In the genomic region with DNA sequence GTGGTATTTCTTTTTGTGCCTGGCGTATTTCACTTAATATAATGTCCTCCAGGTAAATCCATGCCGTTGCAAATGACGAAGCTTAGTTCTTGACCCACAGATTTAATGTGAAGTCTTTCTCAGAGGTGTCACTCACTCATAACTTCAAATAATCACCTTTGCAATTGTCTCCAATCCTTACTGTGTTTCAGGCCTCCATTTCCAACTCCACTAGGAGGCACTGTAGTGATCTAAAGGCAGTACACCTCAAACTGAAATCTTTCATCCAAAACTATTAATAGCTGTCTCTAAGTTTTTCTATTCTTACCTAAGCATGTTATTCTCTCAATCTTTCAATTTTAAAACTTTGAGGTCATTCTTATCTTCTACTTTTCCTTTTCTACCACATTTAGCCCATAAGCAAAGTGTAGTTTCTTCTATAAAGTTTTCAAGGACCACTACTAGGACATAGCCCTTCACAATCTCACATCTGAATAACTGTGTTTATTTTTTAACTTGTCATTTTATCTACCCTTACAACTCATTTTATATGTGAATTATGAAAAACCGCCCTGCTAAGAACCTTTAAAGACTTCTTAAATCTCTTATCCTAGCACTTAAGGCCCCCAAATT, we compare ENCODE assay signal across 8 cellular contexts. TPM values are rescaled to one million over a fixed set of nuclear protein-coding genes. Genes with fewer than 3 reads are reported as not detected.
DNase-seq lines count a peak whose midpoint lies in the region; ATAC-seq, FAIRE-seq and TF ChIP-seq lines count a peak whose summit lies in the region.

No MANE protein-coding gene starts in this region.

- no peak overlapping the region for H4K91ac ChIP-seq in neuronal stem cell (ENCODE audit: low read depth, low read length, poor library complexity)

- H3K9ac ChIP-seq in neuronal stem cell (ENCODE audit: low read depth, low read length, poor library complexity), result no peak overlapping the region

- no peak overlapping the region for H3K4me2 ChIP-seq in neuronal stem cell (ENCODE audit: insufficient read depth, low read length, poor library complexity, severe bottlenecking)

- no peak overlapping the region for H2AFZ ChIP-seq in neuronal stem cell (ENCODE audit: low read length)

- H3K9me3 Mint-ChIP-seq in activated naive CD4-positive, alpha-beta T cell treated with anti-CD3 and anti-CD28 coated beads for 36 hours, result no peaks in the 10 kb centered on the region
- H3K9me3 Mint-ChIP-seq in naive B cell, result no peaks in the 10 kb centered on the region

- no peak overlapping the region for H2BK120ac ChIP-seq in neuronal stem cell (ENCODE audit: low read depth, low read length)

- H2BK12ac ChIP-seq in neuronal stem cell (ENCODE audit: low read length), result no peak overlapping the region

- no peak overlapping the region for H3K4me3 Mint-ChIP-seq in activated naive CD4-positive, alpha-beta T cell treated with anti-CD3 and anti-CD28 coated beads for 36 hours
- no peak overlapping the region for H3K4me3 Mint-ChIP-seq in naive B cell

- H3K27ac Mint-ChIP-seq in activated naive CD4-positive, alpha-beta T cell treated with anti-CD3 and anti-CD28 coated beads for 36 hours, result no peak overlapping the region
- no peak overlapping the region for H3K27ac Mint-ChIP-seq in naive B cell

- H3K36me3 ChIP-seq in bronchial epithelial cell (ENCODE audit: control insufficient read depth, insufficient read depth, low read length) (no peaks in the 10 kb centered on the region), neuronal stem cell (replicated peaks in 1 of 2; ENCODE audit: control insufficient read depth in 2 of 2, insufficient read depth in 2 of 2, low read length in 2 of 2) (no peaks in the 10 kb centered on the region)

- H2BK15ac ChIP-seq in neuronal stem cell (ENCODE audit: low read length), result no peak overlapping the region

- intact Hi-C loops in activated naive CD4-positive, alpha-beta T cell treated with anti-CD3 and anti-CD28 coated beads for 36 hours (cut with micrococcal nuclease), result loop anchor here (1.0 to 2.0 kb wide), 3 partner anchors 33 to 185 kb away; no protein-coding TSS in a partner anchor

- H3K36me3 Mint-ChIP-seq in activated naive CD4-positive, alpha-beta T cell treated with anti-CD3 and anti-CD28 coated beads for 36 hours (ENCODE audit: low read depth), result no peaks in the 10 kb centered on the region
- no peaks in the 10 kb centered on the region for H3K36me3 Mint-ChIP-seq in naive B cell

- TF ChIP-seq CTCF in bronchial epithelial cell (IDR thresholded peaks at IDR 0.05; ENCODE audit: insufficient read depth, low read length, severe bottlenecking), result peak; percentile 65

- H3K4me3 ChIP-seq in bronchial epithelial cell (ENCODE audit: low read depth, low read length) (no peak overlapping the region), neuronal stem cell (ENCODE audit: low read length in 2 of 2) (no peak overlapping the region)

- peaks cover 2% of the 10 kb centered on the region for H3K4me1 Mint-ChIP-seq in activated naive CD4-positive, alpha-beta T cell treated with anti-CD3 and anti-CD28 coated beads for 36 hours (ENCODE audit: low read depth)
- no peaks in the 10 kb centered on the region for H3K4me1 Mint-ChIP-seq in naive B cell

- DNase-seq in activated naive CD4-positive, alpha-beta T cell treated with anti-CD3 and anti-CD28 coated beads for 36 hours, result peak; percentile 53
- no peak for DNase-seq in activated naive CD4-positive, alpha-beta T cell treated with Interleukin-2 at 50 U/mL for 16 hours
- peak; percentile 28 for DNase-seq in M059J (ENCODE audit: low read depth)
- peak; percentile 52 for DNase-seq in bronchial epithelial cell (ENCODE audit: low read depth)
- DNase-seq in naive B cell, result peak; percentile 18
- no peak for DNase-seq in superior temporal gyrus (ENCODE audit: extremely low spot score)
- DNase-seq in neuronal stem cell (ENCODE audit: low spot score), result no peak

- CTCF ChIA-PET in activated naive CD4-positive, alpha-beta T cell treated with anti-CD3 and anti-CD28 coated beads for 36 hours (lab: Charles Lee), result interaction anchor here (0.6 to 1.8 kb wide), 16 partner anchors 9 to 562 kb away, joined by 3 to 11 read pairs (median 3); no protein-coding TSS in a partner anchor

- peaks cover 4% of the 10 kb centered on the region for H3K27me3 Mint-ChIP-seq in activated naive CD4-positive, alpha-beta T cell treated with anti-CD3 and anti-CD28 coated beads for 36 hours (ENCODE audit: low read depth)
- peaks cover 37 to 43% (median 40%) of the 10 kb centered on the region in 3 donors for H3K27me3 Mint-ChIP-seq in naive B cell

- H3K23ac ChIP-seq in neuronal stem cell (ENCODE audit: low read depth, low read length, poor library complexity), result no peak overlapping the region

- no peak overlapping the region for H3K18ac ChIP-seq in neuronal stem cell (ENCODE audit: low read length)

- peak in 1 of 2 donors; percentile 44 for ATAC-seq in naive B cell (ENCODE audit: low read depth in 2 of 2)
- ATAC-seq in HG03039 (IDR thresholded peaks at IDR 0.05; ENCODE audit: unreplicated experiment), result no peak

- H3K4me1 ChIP-seq in neuronal stem cell (ENCODE audit: control insufficient read depth in 2 of 2, insufficient read depth in 1 of 2, low read depth in 1 of 2, low read length in 2 of 2), result no peaks in the 10 kb centered on the region

- no peak overlapping the region for H4K8ac ChIP-seq in neuronal stem cell (ENCODE audit: low read depth, low read length)

- no peaks in the 10 kb centered on the region for H3K9me3 ChIP-seq in neuronal stem cell (replicated peaks in 1 of 2; ENCODE audit: control insufficient read depth in 2 of 2, insufficient read depth in 1 of 2, low read depth in 1 of 2, low read length in 2 of 2)

- no peaks in the 10 kb centered on the region for H3K79me1 ChIP-seq in neuronal stem cell (ENCODE audit: low read depth, low read length)

- H3K4ac ChIP-seq in neuronal stem cell (ENCODE audit: low read length), result no peak overlapping the region

- no peak overlapping the region for H2BK5ac ChIP-seq in neuronal stem cell (ENCODE audit: low read length)

- no CpG with 5 or more reads among the region's 4 CpGs for WGBS in neuronal stem cell (ENCODE audit: extremely low coverage in 2 of 2, insufficient read length in 2 of 2, insufficient replicate concordance in 1 of 2), 2 donors

- FAIRE-seq in bronchial epithelial cell (lab: Jason Lieb, UNC), result no peak

- no peak overlapping the region for H3K14ac ChIP-seq in neuronal stem cell (ENCODE audit: low read length)

- H3K27ac ChIP-seq in neuronal stem cell (replicated peaks; ENCODE audit: low read length), result no peak overlapping the region

- H3K27me3 ChIP-seq in bronchial epithelial cell (ENCODE audit: control insufficient read depth, insufficient read depth, low read length) (peaks cover 4% of the 10 kb centered on the region), neuronal stem cell (ENCODE audit: control insufficient read depth in 3 of 3, insufficient read depth in 3 of 3, low read depth in 1 of 3, low read length in 3 of 3) (peaks cover 0 to 26% (median 3%) of the 10 kb centered on the region in 3 experiments)

- H2AK5ac ChIP-seq in neuronal stem cell (ENCODE audit: low read depth, low read length), result no peak overlapping the region

RNA-seq across cellular contexts. Expression of gene FBXO34, which starts 25.5 kb away (rescaled TPM):
- total RNA-seq in activated naive CD4-positive, alpha-beta T cell treated with anti-CD3 and anti-CD28 coated beads for 36 hours, result 10 to 100 TPM; 17.4 to 17.7 TPM
- total RNA-seq in M059J (2014; rRNA removed; shearing (Covaris generic)), result 23.4 and 28.1 TPM in 2 replicates
- total RNA-seq in bronchial epithelial cell, result 28.9 and 29.5 TPM in 2 replicates
- 10 to 100 TPM; 22.9 to 35.2 (median 26.9) TPM for polyA plus RNA-seq in naive B cell (ENCODE audit: low read depth in 6 of 6)
- 11.9 TPM for polyA plus RNA-seq in neuronal stem cell (2013, experiment 1 of 2)
- polyA plus RNA-seq in neuronal stem cell (2013, experiment 2 of 2), result 12.3 TPM

RNA-seq across cellular contexts. Expression of gene DLGAP5, which starts 54.4 kb away (rescaled TPM):
- total RNA-seq in activated naive CD4-positive, alpha-beta T cell treated with anti-CD3 and anti-CD28 coated beads for 36 hours, result 100 to 1,000 TPM; 117 to 120 TPM
- total RNA-seq in M059J (2014; rRNA removed; shearing (Covaris generic)), result 78.0 and 101 TPM in 2 replicates
- total RNA-seq in bronchial epithelial cell, result 0.26 and 0.38 TPM in 2 replicates
- under 1 TPM in 1 of 6 donors, not detected in 5; 0.13 TPM for polyA plus RNA-seq in naive B cell (ENCODE audit: low read depth in 6 of 6)
- polyA plus RNA-seq in neuronal stem cell (2013, experiment 1 of 2), result 124 TPM
- 125 TPM for polyA plus RNA-seq in neuronal stem cell (2013, experiment 2 of 2)

Comparison
In these comparisons a context has a peak if more than half of its experiments do, and no peak if none do; other contexts are left out.
1. DNase-seq: peak in activated naive CD4-positive, alpha-beta T cell treated with anti-CD3 and anti-CD28 coated beads for 36 hours (single experiment), M059J (single experiment), bronchial epithelial cell (single experiment) and naive B cell (single experiment); none in activated naive CD4-positive, alpha-beta T cell treated with Interleukin-2 at 50 U/mL for 16 hours (single experiment), superior temporal gyrus (single experiment) and neuronal stem cell (single experiment).
2. RNA of gene DLGAP5, which starts 54.4 kb away (total RNA-seq): 117 to 120 TPM in activated naive CD4-positive, alpha-beta T cell treated with anti-CD3 and anti-CD28 coated beads for 36 hours and 78.0 to 101 TPM in M059J; 0.26 to 0.38 TPM in bronchial epithelial cell; every median in the first group is over 10 times any median in the second.